7 cellular contexts compared by ENCODE assay signal in the genomic region with DNA sequence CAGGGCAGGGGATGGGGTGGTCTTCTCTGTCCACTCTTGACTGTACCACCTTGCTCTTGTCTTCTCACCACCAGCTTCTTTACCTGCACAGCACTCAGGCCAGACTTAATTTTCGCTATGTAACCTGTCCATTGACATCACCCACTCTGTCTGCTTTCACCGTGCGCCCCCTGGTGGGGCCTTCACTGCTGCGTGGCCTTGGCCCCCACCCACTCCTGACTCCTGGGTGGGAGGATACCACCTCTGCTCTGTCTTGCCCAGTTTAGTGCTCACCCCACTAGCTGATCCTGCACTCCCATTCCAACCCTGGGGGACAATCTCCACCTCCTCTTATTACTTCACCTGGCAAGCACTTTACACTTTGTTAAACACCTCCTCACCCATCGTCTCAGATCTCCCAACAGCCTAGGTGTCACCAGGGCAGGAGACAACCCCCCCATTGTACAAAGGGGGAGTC.
DNase-seq lines count a peak whose midpoint lies in the region; ATAC-seq and TF ChIP-seq lines count a peak whose summit lies in the region.

No MANE protein-coding gene starts in this region.

- no peak overlapping the region for H3K27ac ChIP-seq in substantia nigra (ENCODE audit: low read depth, low read length, poor library complexity, severe bottlenecking)

- no peaks in the 10 kb centered on the region for H3K9me3 Mint-ChIP-seq in nephron progenitor cell

- H3K36me3 Mint-ChIP-seq in nephron progenitor cell (ENCODE audit: low read depth) = no peaks in the 10 kb centered on the region

- DNase-seq in GM19238 (ENCODE audit: insufficient read length, low spot score) (peak; percentile 75), NCI-H748 treated with DMSO at 0.1 percent for 48 hours (lab: John Stamatoyannopoulos, UW) (peak; percentile 2), erythroblast (lab: John Stamatoyannopoulos, UW) (peak; percentile 58 to 77), nephron progenitor cell (peak; percentile 80), substantia nigra (lab: John Stamatoyannopoulos, UW) (peak in 28 of 49 donors; percentile 7 to 61 (median 29))
- DNase-seq in activated CD8-positive, alpha-beta memory T cell treated with anti-CD3 and anti-CD28 coated beads, Interleukin-2, amount 50 U/mL, for 1 hour (ENCODE audit: extremely low read depth) = peak; percentile 45

- no peak for TF ChIP-seq POLR2A in erythroblast (IDR thresholded peaks at IDR 0.05; ENCODE audit: low read length)

- peaks cover 20% of the 10 kb centered on the region for H3K27me3 Mint-ChIP-seq in nephron progenitor cell (ENCODE audit: low read depth, poor library complexity)

- peak; percentile 81 for TF ChIP-seq CTCF in nephron progenitor cell (IDR thresholded peaks at IDR 0.05)

- no peak overlapping the region for H3K4me3 Mint-ChIP-seq in nephron progenitor cell

- H3K4me1 Mint-ChIP-seq in nephron progenitor cell = peaks cover 36% of the 10 kb centered on the region

- no peak for ATAC-seq in GM21526 (IDR thresholded peaks at IDR 0.05; ENCODE audit: low FRiP score, unreplicated experiment)

- no peak overlapping the region for H3K27ac Mint-ChIP-seq in nephron progenitor cell

Comparison
In these comparisons a context has a peak if more than half of its experiments do, and no peak if none do; other contexts are left out.
1. DNase-seq: peak in every context shown above with its lines; median percentile 80 in nephron progenitor cell; 75 in GM19238; 68 in erythroblast; 45 in activated CD8-positive, alpha-beta memory T cell treated with anti-CD3 and anti-CD28 coated beads, Interleukin-2, amount 50 U/mL, for 1 hour; 29 in substantia nigra; 2 in NCI-H748 treated with DMSO at 0.1 percent for 48 hours.